Comparison of ENCODE assay signal across 1 cellular context in the genomic region with DNA sequence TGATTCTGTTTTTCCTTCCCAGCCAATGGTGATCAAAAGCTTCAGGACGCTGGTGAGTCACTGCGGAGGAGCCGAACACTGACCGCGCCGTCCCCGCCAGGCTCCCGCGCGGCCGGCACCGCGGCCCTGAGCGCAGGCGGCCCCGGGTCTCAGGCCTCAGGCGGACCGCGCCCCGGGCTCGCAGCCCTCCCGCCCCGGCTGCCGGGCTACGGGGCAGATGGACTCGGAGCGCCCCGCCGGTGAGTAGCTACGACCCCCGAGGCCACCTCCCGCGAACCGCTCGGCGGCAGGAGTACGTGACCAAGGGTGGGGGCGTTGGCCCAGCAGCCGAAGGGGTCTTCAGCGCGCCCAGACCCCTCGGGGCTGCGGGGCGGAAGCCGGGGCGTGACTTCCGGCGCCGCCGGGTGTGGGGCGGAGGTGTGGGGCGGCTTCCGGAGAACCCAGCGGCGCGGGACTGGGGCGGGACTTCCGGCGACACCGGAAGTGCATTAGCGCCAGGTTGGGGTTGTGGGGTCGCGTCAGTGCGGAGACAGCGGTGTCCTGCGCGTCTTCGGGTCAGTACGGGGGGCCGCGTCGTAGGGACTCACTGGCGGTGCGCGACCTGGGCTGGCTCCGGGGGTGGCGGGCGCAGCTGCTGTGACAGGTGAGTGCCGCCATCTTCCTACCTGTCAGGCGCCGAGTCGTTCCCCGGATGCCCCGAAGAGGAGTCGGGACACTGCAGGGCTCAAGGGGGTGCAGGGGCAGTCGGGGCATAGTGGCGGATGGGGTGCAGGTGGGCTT.
TF ChIP-seq lines count a peak whose summit lies in the region.

A gene with protein sequence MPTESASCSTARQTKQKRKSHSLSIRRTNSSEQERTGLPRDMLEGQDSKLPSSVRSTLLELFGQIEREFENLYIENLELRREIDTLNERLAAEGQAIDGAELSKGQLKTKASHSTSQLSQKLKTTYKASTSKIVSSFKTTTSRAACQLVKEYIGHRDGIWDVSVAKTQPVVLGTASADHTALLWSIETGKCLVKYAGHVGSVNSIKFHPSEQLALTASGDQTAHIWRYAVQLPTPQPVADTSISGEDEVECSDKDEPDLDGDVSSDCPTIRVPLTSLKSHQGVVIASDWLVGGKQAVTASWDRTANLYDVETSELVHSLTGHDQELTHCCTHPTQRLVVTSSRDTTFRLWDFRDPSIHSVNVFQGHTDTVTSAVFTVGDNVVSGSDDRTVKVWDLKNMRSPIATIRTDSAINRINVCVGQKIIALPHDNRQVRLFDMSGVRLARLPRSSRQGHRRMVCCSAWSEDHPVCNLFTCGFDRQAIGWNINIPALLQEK (plus strand): TSS at position 60 of the 780 bp plus-strand sequence. CDS start 15,771 bp downstream, outside the sequence.

TF ChIP-seq in WTC11, 78 proteins besides CTCF, POLR2A, EP300 and RAD21 (continued from another document and continues in another):
- TF ChIP-seq, protein P1, sequence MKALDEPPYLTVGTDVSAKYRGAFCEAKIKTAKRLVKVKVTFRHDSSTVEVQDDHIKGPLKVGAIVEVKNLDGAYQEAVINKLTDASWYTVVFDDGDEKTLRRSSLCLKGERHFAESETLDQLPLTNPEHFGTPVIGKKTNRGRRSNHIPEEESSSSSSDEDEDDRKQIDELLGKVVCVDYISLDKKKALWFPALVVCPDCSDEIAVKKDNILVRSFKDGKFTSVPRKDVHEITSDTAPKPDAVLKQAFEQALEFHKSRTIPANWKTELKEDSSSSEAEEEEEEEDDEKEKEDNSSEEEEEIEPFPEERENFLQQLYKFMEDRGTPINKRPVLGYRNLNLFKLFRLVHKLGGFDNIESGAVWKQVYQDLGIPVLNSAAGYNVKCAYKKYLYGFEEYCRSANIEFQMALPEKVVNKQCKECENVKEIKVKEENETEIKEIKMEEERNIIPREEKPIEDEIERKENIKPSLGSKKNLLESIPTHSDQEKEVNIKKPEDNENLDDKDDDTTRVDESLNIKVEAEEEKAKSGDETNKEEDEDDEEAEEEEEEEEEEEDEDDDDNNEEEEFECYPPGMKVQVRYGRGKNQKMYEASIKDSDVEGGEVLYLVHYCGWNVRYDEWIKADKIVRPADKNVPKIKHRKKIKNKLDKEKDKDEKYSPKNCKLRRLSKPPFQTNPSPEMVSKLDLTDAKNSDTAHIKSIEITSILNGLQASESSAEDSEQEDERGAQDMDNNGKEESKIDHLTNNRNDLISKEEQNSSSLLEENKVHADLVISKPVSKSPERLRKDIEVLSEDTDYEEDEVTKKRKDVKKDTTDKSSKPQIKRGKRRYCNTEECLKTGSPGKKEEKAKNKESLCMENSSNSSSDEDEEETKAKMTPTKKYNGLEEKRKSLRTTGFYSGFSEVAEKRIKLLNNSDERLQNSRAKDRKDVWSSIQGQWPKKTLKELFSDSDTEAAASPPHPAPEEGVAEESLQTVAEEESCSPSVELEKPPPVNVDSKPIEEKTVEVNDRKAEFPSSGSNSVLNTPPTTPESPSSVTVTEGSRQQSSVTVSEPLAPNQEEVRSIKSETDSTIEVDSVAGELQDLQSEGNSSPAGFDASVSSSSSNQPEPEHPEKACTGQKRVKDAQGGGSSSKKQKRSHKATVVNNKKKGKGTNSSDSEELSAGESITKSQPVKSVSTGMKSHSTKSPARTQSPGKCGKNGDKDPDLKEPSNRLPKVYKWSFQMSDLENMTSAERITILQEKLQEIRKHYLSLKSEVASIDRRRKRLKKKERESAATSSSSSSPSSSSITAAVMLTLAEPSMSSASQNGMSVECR (CRISPR knock-in tag; IDR thresholded peaks at IDR 0.05; ENCODE audit: borderline replicate concordance) = no peak
- TF ChIP-seq ESRRA (CRISPR knock-in tag; IDR thresholded peaks at IDR 0.05; ENCODE audit: borderline replicate concordance) (no peak; the same call in 1 of the 2 replicates), NFYB (CRISPR knock-in tag; conservative IDR thresholded peaks at IDR 0.05; ENCODE audit: low read depth) (no peak; the same call in 1 of the 2 replicates), CREM (CRISPR knock-in tag; IDR thresholded peaks at IDR 0.05) (peak; percentile 50; the same call in 1 of the 2 replicates), PRRX2 (CRISPR knock-in tag; IDR thresholded peaks at IDR 0.05) (no peak), IRF2 (CRISPR knock-in tag; IDR thresholded peaks at IDR 0.05; ENCODE audit: borderline replicate concordance, low read depth) (no peak), ZNF423 (CRISPR knock-in tag; IDR thresholded peaks at IDR 0.05) (no peak), ETV6 (CRISPR knock-in tag; IDR thresholded peaks at IDR 0.05) (peak; percentile 72), ZNF317 (CRISPR knock-in tag; IDR thresholded peaks at IDR 0.05; ENCODE audit: borderline replicate concordance, low read depth) (no peak), KAT7 (CRISPR knock-in tag; IDR thresholded peaks at IDR 0.05; ENCODE audit: borderline replicate concordance) (peak; percentile 77; the same call in 1 of the 2 replicates), NFATC4 (CRISPR knock-in tag; IDR thresholded peaks at IDR 0.05) (no peak), SP1 (CRISPR knock-in tag; conservative IDR thresholded peaks at IDR 0.05) (peak; percentile 78), SMAD4 (CRISPR knock-in tag; IDR thresholded peaks at IDR 0.05) (no peak), GABPB1 (CRISPR knock-in tag; IDR thresholded peaks at IDR 0.05) (peak; percentile 75)
- TF ChIP-seq, protein P2, sequence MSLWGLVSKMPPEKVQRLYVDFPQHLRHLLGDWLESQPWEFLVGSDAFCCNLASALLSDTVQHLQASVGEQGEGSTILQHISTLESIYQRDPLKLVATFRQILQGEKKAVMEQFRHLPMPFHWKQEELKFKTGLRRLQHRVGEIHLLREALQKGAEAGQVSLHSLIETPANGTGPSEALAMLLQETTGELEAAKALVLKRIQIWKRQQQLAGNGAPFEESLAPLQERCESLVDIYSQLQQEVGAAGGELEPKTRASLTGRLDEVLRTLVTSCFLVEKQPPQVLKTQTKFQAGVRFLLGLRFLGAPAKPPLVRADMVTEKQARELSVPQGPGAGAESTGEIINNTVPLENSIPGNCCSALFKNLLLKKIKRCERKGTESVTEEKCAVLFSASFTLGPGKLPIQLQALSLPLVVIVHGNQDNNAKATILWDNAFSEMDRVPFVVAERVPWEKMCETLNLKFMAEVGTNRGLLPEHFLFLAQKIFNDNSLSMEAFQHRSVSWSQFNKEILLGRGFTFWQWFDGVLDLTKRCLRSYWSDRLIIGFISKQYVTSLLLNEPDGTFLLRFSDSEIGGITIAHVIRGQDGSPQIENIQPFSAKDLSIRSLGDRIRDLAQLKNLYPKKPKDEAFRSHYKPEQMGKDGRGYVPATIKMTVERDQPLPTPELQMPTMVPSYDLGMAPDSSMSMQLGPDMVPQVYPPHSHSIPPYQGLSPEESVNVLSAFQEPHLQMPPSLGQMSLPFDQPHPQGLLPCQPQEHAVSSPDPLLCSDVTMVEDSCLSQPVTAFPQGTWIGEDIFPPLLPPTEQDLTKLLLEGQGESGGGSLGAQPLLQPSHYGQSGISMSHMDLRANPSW (CRISPR knock-in tag; conservative IDR thresholded peaks at IDR 0.05; ENCODE audit: low read depth) = no peak
- TF ChIP-seq, protein P3, sequence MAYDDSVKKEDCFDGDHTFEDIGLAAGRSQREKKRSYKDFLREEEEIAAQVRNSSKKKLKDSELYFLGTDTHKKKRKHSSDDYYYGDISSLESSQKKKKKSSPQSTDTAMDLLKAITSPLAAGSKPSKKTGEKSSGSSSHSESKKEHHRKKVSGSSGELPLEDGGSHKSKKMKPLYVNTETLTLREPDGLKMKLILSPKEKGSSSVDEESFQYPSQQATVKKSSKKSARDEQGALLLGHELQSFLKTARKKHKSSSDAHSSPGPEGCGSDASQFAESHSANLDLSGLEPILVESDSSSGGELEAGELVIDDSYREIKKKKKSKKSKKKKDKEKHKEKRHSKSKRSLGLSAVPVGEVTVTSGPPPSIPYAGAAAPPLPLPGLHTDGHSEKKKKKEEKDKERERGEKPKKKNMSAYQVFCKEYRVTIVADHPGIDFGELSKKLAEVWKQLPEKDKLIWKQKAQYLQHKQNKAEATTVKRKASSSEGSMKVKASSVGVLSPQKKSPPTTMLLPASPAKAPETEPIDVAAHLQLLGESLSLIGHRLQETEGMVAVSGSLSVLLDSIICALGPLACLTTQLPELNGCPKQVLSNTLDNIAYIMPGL (CRISPR knock-in tag; IDR thresholded peaks at IDR 0.05) = peak; percentile 89; the same call in 1 of the 2 replicates
- TF ChIP-seq, protein P4, sequence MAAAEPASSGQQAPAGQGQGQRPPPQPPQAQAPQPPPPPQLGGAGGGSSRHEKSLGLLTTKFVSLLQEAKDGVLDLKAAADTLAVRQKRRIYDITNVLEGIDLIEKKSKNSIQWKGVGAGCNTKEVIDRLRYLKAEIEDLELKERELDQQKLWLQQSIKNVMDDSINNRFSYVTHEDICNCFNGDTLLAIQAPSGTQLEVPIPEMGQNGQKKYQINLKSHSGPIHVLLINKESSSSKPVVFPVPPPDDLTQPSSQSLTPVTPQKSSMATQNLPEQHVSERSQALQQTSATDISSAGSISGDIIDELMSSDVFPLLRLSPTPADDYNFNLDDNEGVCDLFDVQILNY (CRISPR knock-in tag; IDR thresholded peaks at IDR 0.05) = peak; percentile 82; the same call in 1 of the 2 replicates
- TF ChIP-seq, protein P5, sequence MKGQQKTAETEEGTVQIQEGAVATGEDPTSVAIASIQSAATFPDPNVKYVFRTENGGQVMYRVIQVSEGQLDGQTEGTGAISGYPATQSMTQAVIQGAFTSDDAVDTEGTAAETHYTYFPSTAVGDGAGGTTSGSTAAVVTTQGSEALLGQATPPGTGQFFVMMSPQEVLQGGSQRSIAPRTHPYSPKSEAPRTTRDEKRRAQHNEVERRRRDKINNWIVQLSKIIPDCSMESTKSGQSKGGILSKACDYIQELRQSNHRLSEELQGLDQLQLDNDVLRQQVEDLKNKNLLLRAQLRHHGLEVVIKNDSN (CRISPR knock-in tag; IDR thresholded peaks at IDR 0.05) = peak; percentile 32; the same call in 1 of the 2 replicates
- TF ChIP-seq, protein P6, sequence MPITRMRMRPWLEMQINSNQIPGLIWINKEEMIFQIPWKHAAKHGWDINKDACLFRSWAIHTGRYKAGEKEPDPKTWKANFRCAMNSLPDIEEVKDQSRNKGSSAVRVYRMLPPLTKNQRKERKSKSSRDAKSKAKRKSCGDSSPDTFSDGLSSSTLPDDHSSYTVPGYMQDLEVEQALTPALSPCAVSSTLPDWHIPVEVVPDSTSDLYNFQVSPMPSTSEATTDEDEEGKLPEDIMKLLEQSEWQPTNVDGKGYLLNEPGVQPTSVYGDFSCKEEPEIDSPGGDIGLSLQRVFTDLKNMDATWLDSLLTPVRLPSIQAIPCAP (CRISPR knock-in tag; IDR thresholded peaks at IDR 0.05) = no peak
- TF ChIP-seq, protein P7, sequence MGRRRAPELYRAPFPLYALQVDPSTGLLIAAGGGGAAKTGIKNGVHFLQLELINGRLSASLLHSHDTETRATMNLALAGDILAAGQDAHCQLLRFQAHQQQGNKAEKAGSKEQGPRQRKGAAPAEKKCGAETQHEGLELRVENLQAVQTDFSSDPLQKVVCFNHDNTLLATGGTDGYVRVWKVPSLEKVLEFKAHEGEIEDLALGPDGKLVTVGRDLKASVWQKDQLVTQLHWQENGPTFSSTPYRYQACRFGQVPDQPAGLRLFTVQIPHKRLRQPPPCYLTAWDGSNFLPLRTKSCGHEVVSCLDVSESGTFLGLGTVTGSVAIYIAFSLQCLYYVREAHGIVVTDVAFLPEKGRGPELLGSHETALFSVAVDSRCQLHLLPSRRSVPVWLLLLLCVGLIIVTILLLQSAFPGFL (CRISPR knock-in tag; IDR thresholded peaks at IDR 0.05; ENCODE audit: borderline replicate concordance) = no peak
- TF ChIP-seq, protein P8, sequence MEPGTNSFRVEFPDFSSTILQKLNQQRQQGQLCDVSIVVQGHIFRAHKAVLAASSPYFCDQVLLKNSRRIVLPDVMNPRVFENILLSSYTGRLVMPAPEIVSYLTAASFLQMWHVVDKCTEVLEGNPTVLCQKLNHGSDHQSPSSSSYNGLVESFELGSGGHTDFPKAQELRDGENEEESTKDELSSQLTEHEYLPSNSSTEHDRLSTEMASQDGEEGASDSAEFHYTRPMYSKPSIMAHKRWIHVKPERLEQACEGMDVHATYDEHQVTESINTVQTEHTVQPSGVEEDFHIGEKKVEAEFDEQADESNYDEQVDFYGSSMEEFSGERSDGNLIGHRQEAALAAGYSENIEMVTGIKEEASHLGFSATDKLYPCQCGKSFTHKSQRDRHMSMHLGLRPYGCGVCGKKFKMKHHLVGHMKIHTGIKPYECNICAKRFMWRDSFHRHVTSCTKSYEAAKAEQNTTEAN (CRISPR knock-in tag; IDR thresholded peaks at IDR 0.05) = peak; percentile 68; the same call in 1 of the 2 replicates
- TF ChIP-seq, protein P9, sequence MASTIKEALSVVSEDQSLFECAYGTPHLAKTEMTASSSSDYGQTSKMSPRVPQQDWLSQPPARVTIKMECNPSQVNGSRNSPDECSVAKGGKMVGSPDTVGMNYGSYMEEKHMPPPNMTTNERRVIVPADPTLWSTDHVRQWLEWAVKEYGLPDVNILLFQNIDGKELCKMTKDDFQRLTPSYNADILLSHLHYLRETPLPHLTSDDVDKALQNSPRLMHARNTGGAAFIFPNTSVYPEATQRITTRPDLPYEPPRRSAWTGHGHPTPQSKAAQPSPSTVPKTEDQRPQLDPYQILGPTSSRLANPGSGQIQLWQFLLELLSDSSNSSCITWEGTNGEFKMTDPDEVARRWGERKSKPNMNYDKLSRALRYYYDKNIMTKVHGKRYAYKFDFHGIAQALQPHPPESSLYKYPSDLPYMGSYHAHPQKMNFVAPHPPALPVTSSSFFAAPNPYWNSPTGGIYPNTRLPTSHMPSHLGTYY (CRISPR knock-in tag; IDR thresholded peaks at IDR 0.05) = no peak
- TF ChIP-seq, protein P10, sequence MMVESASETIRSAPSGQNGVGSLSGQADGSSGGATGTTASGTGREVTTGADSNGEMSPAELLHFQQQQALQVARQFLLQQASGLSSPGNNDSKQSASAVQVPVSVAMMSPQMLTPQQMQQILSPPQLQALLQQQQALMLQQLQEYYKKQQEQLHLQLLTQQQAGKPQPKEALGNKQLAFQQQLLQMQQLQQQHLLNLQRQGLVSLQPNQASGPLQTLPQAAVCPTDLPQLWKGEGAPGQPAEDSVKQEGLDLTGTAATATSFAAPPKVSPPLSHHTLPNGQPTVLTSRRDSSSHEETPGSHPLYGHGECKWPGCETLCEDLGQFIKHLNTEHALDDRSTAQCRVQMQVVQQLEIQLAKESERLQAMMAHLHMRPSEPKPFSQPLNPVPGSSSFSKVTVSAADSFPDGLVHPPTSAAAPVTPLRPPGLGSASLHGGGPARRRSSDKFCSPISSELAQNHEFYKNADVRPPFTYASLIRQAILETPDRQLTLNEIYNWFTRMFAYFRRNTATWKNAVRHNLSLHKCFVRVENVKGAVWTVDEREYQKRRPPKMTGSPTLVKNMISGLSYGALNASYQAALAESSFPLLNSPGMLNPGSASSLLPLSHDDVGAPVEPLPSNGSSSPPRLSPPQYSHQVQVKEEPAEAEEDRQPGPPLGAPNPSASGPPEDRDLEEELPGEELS (CRISPR knock-in tag; IDR thresholded peaks at IDR 0.05) = peak; percentile 67; the same call in 1 of the 2 replicates
- TF ChIP-seq, protein P11, sequence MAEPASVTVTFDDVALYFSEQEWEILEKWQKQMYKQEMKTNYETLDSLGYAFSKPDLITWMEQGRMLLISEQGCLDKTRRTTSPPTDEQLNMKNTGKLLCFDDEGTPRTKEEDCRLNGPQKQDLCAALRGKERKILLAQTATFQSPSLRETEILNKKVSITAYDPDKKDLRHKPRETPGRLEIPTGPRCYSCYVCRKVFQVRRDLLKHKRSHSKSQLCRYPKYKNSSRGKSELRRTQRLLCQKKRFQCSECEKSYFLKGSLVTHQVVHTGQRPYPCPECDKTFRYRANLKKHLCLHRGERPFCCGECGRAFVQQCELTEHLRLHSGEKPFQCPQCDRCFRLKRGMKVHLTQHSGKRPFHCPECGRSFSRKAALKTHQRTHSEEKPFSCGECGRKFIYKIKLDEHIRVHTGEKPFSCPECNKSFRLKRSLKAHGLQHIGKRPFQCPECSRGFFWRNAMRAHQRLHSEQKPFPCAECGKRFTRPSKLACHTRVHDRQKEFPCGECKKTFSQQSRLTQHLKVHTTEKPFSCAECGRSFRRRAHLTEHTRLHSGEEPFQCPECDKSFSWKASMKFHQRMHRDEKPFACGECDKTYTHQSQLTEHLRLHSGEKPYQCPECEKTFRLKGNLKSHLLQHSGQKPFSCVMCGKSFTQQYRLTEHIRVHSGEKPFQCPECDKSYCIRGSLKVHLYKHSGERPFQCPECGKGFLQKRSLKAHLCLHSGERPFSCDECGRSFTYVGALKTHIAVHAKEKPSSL (CRISPR knock-in tag; conservative IDR thresholded peaks at IDR 0.05) = no peak
